Comparison of ENCODE assay signal across 21 cellular contexts in the genomic region with DNA sequence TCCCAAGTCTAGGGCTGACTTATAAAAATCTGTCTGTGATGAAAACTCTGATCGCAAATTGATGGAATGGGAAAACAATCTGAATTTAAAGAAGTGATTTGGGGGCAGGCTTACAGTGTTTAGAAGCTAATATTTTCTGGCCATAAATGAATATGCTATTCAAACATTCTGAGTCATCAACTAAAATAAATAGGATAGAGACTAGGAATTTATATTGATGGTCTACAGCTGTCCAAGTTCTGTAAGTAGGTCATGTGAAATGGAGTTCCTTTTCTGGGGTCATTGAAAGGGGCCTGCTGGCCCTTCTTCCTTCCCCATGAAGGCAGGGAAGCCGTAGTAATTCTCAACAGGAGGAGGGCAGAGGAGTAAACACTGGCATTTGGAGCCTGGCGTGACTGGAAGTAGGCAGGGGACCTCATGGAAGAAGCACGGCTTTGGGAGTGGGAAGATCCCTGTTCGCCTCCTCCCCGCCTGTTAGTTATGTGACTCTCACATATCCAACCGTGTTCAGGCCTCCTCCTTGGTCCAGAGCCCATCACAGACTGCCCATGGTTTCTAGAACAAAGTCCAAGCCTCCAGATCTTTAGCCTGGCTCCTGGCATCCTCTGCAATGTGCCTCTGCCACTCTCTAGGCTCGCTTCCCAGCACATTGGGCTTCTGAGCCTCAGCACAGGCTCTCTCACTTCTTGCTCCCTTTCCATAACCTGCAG. TPM values are rescaled to one million over a fixed set of nuclear protein-coding genes. Genes with fewer than 3 reads are reported as not detected.
A peak's percentile ranks its signal among the peaks of the same experiment; 100 is the strongest.
DNase-seq lines count a peak whose midpoint lies in the region; ATAC-seq and TF ChIP-seq lines count a peak whose summit lies in the region.
"Had no signal": no experiment of that assay in that cellular context is flagged by ENCODE, and none has a peak within 500 bp of the region (broad histone marks: within the 10 kb centered on the region; RNA-seq: fewer than 3 reads in every experiment).

No MANE protein-coding gene starts in this region.

- H3K23ac ChIP-seq in IMR-90 (ENCODE audit: low read depth, low read length) = no peak overlapping the region
- H3K23ac ChIP-seq in neuronal stem cell (ENCODE audit: low read depth, low read length, poor library complexity) = no peak overlapping the region

- H3K9me1 ChIP-seq in IMR-90 (ENCODE audit: insufficient read depth, low read length) = 0 out of 2 replicates have a peak, but pooled peaks cover under 1% of the 10 kb centered on the region

- H3K56ac ChIP-seq in IMR-90 (ENCODE audit: extremely low read depth, insufficient read depth, low read length) = no peak overlapping the region

- H4K20me1 ChIP-seq in IMR-90 (ENCODE audit: insufficient read depth, low read length) = no peaks in the 10 kb centered on the region

- intact Hi-C loops in IMR-90 (cut with micrococcal nuclease) = loop anchor here (10.0 kb wide), 2 partner anchors 75 to 1235 kb away; partner anchors contain the start of gene MSANTD3
- intact Hi-C loops in esophagus muscularis mucosa (cut with DNase I) = loop anchor here (10.0 kb wide), 1 partner anchor 1135 kb away; no protein-coding TSS in a partner anchor
- intact Hi-C loops in transverse colon (cut with DNase I; ENCODE audit: low total_unique reads) = no loop called here

- TF ChIP-seq EP300 in esophagus muscularis mucosa (IDR thresholded peaks at IDR 0.05) = no peak
- no peak for TF ChIP-seq EP300 in transverse colon (IDR thresholded peaks at IDR 0.05; ENCODE audit: low read depth)

- H2BK20ac ChIP-seq in IMR-90 (ENCODE audit: low read depth, low read length) = no peak overlapping the region

- H2AK5ac ChIP-seq in IMR-90 (ENCODE audit: low read depth, low read length) = no peak overlapping the region
- no peak overlapping the region for H2AK5ac ChIP-seq in neuronal stem cell (ENCODE audit: low read depth, low read length)

- TF ChIP-seq POLR2A in IMR-90 (IDR thresholded peaks at IDR 0.05; ENCODE audit: low read depth, low read length) (no peak), esophagus muscularis mucosa (IDR thresholded peaks at IDR 0.05; ENCODE audit: low read depth) (no peak), transverse colon (IDR thresholded peaks at IDR 0.05) (no peak)

- H4K5ac ChIP-seq in IMR-90 (ENCODE audit: low read depth, low read length) = no peak overlapping the region; the same call in 1 of the 2 replicates

- H3K4ac ChIP-seq in IMR-90 (ENCODE audit: low read depth, low read length) (no peak overlapping the region), neuronal stem cell (ENCODE audit: low read length) (no peak overlapping the region)

- H3K9me3 ChIP-seq in IMR-90 (ENCODE audit: control insufficient read depth, insufficient read depth, low read length) (peaks cover 5% of the 10 kb centered on the region), adipocyte (ENCODE audit: control insufficient read depth, low read length) (peaks cover 6% of the 10 kb centered on the region), esophagus muscularis mucosa (no peaks in the 10 kb centered on the region), neuronal stem cell (replicated peaks in 1 of 2; ENCODE audit: control insufficient read depth in 2 of 2, insufficient read depth in 1 of 2, low read depth in 1 of 2, low read length in 2 of 2) (no peaks in the 10 kb centered on the region), transverse colon (no peaks in the 10 kb centered on the region)
- H3K9me3 ChIP-seq: A549, BE2C, SJCRH30 had no signal

- H4K8ac ChIP-seq in IMR-90 (ENCODE audit: low read depth in 2 of 2, low read length in 2 of 2) (peak overlapping the region in 1 of 2 experiments; percentile 3; a peak in 1 of 4 replicates), neuronal stem cell (ENCODE audit: low read depth, low read length) (no peak overlapping the region)

- no peak overlapping the region for H2AFZ ChIP-seq in IMR-90 (replicated peaks; ENCODE audit: low read length, poor library complexity)
- no peak overlapping the region for H2AFZ ChIP-seq in neuronal stem cell (ENCODE audit: low read length)

- H3K9ac ChIP-seq in IMR-90 (ENCODE audit: low read depth, low read length) (no peak overlapping the region), adipocyte (ENCODE audit: low read length) (no peak overlapping the region), neuronal stem cell (ENCODE audit: low read depth, low read length, poor library complexity) (no peak overlapping the region)

- DNase-seq in IMR-90 (peak; percentile 49), adipocyte (ENCODE audit: low read depth) (peak; percentile 29), esophagus muscularis mucosa (ENCODE audit: extremely low spot score) (peak; percentile 75), neuronal stem cell (ENCODE audit: low spot score) (no peak), transverse colon (no peak), pons (ENCODE audit: low spot score) (no peak)
- DNase-seq: BE2C, DMS79 treated with DMSO at 0.1 percent for 48 hours, KBM-7, NCI-H1092 treated with DMSO at 0.1 percent for 48 hours, NCI-H1436 treated with DMSO at 0.1 percent for 48 hours, NCI-H2029, NCI-H226, NCI-H510A treated with DMSO at 0.1 percent for 48 hours, NCI-H774, SJCRH30 had no signal

- TF ChIP-seq RAD21 in IMR-90 (IDR thresholded peaks at IDR 0.05; ENCODE audit: low read length) = no peak

- H3K4me2 ChIP-seq in IMR-90 (ENCODE audit: low read depth, low read length) = no peak overlapping the region; the same call in 1 of the 2 replicates
- no peak overlapping the region for H3K4me2 ChIP-seq in neuronal stem cell (ENCODE audit: insufficient read depth, low read length, poor library complexity, severe bottlenecking)
- H3K4me2 ChIP-seq: A549 had no signal

- H3K36me3 ChIP-seq in IMR-90 (ENCODE audit: control insufficient read depth, insufficient read depth, low read length) = no peaks in the 10 kb centered on the region
- no peaks in the 10 kb centered on the region for H3K36me3 ChIP-seq in adipocyte (ENCODE audit: control insufficient read depth, insufficient read depth, low read length, severe bottlenecking)
- H3K36me3 ChIP-seq in esophagus muscularis mucosa = no peaks in the 10 kb centered on the region
- no peaks in the 10 kb centered on the region for H3K36me3 ChIP-seq in neuronal stem cell (replicated peaks in 1 of 2; ENCODE audit: control insufficient read depth in 2 of 2, insufficient read depth in 2 of 2, low read length in 2 of 2)
- H3K36me3 ChIP-seq in transverse colon = no peaks in the 10 kb centered on the region
- H3K36me3 ChIP-seq: BE2C, SJCRH30 had no signal

- CTCF ChIA-PET in IMR-90 (lab: Yijun Ruan, JAX) = no interaction called here

- peak; percentile 64 for ATAC-seq in IMR-90 (ENCODE audit: low read depth)
- no peak for ATAC-seq in HG02840 (IDR thresholded peaks at IDR 0.05; ENCODE audit: low FRiP score, unreplicated experiment)
- ATAC-seq in HG02763 (IDR thresholded peaks at IDR 0.05; ENCODE audit: unreplicated experiment) = no peak
- ATAC-seq: A549, GM12878, HepG2 had no signal

- H3K27ac ChIP-seq in IMR-90 (ENCODE audit: insufficient read depth, low read length) = no peak overlapping the region; the same call in 1 of the 2 replicates
- H3K27ac ChIP-seq in esophagus muscularis mucosa (replicated peaks in 1 of 4) = no peak overlapping the region
- no peak overlapping the region for H3K27ac ChIP-seq in neuronal stem cell (replicated peaks; ENCODE audit: low read length)
- no peak overlapping the region for H3K27ac ChIP-seq in transverse colon
- H3K27ac ChIP-seq: A549, SJCRH30 had no signal

- H3K4me3 ChIP-seq in IMR-90 (ENCODE audit: insufficient read depth, low read depth, low read length) (no peak overlapping the region), adipocyte (ENCODE audit: low read length) (no peak overlapping the region), esophagus muscularis mucosa (no peak overlapping the region), neuronal stem cell (ENCODE audit: low read length in 2 of 2) (no peak overlapping the region), transverse colon (no peak overlapping the region)
- H3K4me3 ChIP-seq: A549, GM12878, SJCRH30 had no signal

- WGBS in IMR-90 (ENCODE audit: extremely low coverage in 2 of 2, insufficient read length in 1 of 2), 2 experiments = 72% methylated on average over 5 of the region's 8 CpGs; no CpG with 5 or more reads in 1 of the 2 experiments
- 75% methylated on average over 8 of the region's 8 CpGs for WGBS in esophagus muscularis mucosa
- WGBS in neuronal stem cell (ENCODE audit: extremely low coverage in 2 of 2, insufficient read length in 2 of 2, insufficient replicate concordance in 1 of 2), 2 donors = no CpG with 5 or more reads among the region's 8 CpGs
- WGBS in transverse colon (ENCODE audit: low coverage in 1 of 2), 2 donors = 73 to 79% methylated on average over 6 to 8 of the region's 8 CpGs

- H2BK15ac ChIP-seq in IMR-90 (ENCODE audit: low read depth, low read length) (no peak overlapping the region), neuronal stem cell (ENCODE audit: low read length) (no peak overlapping the region)

- H3K79me1 ChIP-seq in IMR-90 (ENCODE audit: low read depth in 1 of 2, low read length in 2 of 2) = no peaks in the 10 kb centered on the region
- no peaks in the 10 kb centered on the region for H3K79me1 ChIP-seq in neuronal stem cell (ENCODE audit: low read depth, low read length)

- no peak overlapping the region for H2BK120ac ChIP-seq in IMR-90 (ENCODE audit: low read depth, low read length)
- H2BK120ac ChIP-seq in neuronal stem cell (ENCODE audit: low read depth, low read length) = no peak overlapping the region

- no peak overlapping the region for H2BK12ac ChIP-seq in neuronal stem cell (ENCODE audit: low read length)

- no TSS peak for BruUV-seq in IMR-90 (replicated peaks; lab: Mats Ljungman, UMichigan)

- no peak overlapping the region for H2BK5ac ChIP-seq in IMR-90 (ENCODE audit: low read depth, low read length, poor library complexity, severe bottlenecking)
- peak overlapping the region; percentile 42 for H2BK5ac ChIP-seq in neuronal stem cell (ENCODE audit: low read length)

- TF ChIP-seq CTCF in IMR-90 (conservative IDR thresholded peaks at IDR 0.05; ENCODE audit: low read depth, low read length) (no peak), esophagus muscularis mucosa (IDR thresholded peaks at IDR 0.05) (no peak), transverse colon (IDR thresholded peaks at IDR 0.05) (no peak)

- H4K91ac ChIP-seq in IMR-90 (ENCODE audit: insufficient read depth, low read depth, low read length) (no peak overlapping the region), neuronal stem cell (ENCODE audit: low read depth, low read length, poor library complexity) (no peak overlapping the region)

- in situ Hi-C loops in IMR-90 (cut with MboI; ENCODE audit: low sequenced_read_pairs) (loop anchor here (10.0 to 25.0 kb wide), 4 partner anchors 615 to 1397 kb away; partner anchors contain the start of gene CAVIN4), transverse colon (cut with MboI; ENCODE audit: low pct_ligation_motif_present in 1 of 4, low pct_unique_long_range_greater_than_20kb in 1 of 4, low sequenced_read_pairs in 3 of 4) (loop anchor here in 1 of 4 donors (25.0 kb wide), 1 partner anchor 822 kb away; no protein-coding TSS in a partner anchor)

- H3K27me3 ChIP-seq in IMR-90 (ENCODE audit: control insufficient read depth, insufficient read depth, low read length) (peaks cover 8% of the 10 kb centered on the region), adipocyte (replicated peaks; ENCODE audit: control insufficient read depth, insufficient read depth, low read length) (peaks cover 37% of the 10 kb centered on the region), esophagus muscularis mucosa (no peaks in the 10 kb centered on the region), neuronal stem cell (ENCODE audit: control insufficient read depth in 3 of 3, insufficient read depth in 3 of 3, low read depth in 1 of 3, low read length in 3 of 3) (peaks cover 0 to 15% (median 0%) of the 10 kb centered on the region in 3 experiments), transverse colon (no peaks in the 10 kb centered on the region)
- H3K27me3 ChIP-seq: BE2C, SJCRH30 had no signal

- no peak overlapping the region for H2AK9ac ChIP-seq in IMR-90 (replicated peaks; ENCODE audit: low read depth, low read length, poor library complexity)

- POLR2A ChIA-PET in IMR-90 (lab: Charles Lee; ENCODE audit: unreplicated experiment) = no interaction called here

- dilution Hi-C loops in IMR-90 (cut with HindIII; ENCODE audit: low sequenced_read_pairs, unreplicated experiment) = no loop called here

- H3K4me1 ChIP-seq in IMR-90 (ENCODE audit: control insufficient read depth, insufficient read depth, low read length) (peaks cover 6% of the 10 kb centered on the region), adipocyte (ENCODE audit: control insufficient read depth, insufficient read depth, low read length) (peaks cover 12% of the 10 kb centered on the region), esophagus muscularis mucosa (peaks cover 2 to 3% (median 2%) of the 10 kb centered on the region in 4 donors), neuronal stem cell (ENCODE audit: control insufficient read depth in 2 of 2, insufficient read depth in 1 of 2, low read depth in 1 of 2, low read length in 2 of 2) (peaks cover 0 to under 1% of the 10 kb centered on the region in 2 donors), transverse colon (peaks cover 0 to 2% (median under 1%) of the 10 kb centered on the region in 4 donors)
- H3K4me1 ChIP-seq: A549 had no signal

- no peak overlapping the region for H3K14ac ChIP-seq in IMR-90 (replicated peaks; ENCODE audit: low read depth, low read length)
- no peak overlapping the region for H3K14ac ChIP-seq in neuronal stem cell (ENCODE audit: low read length)

- H3K18ac ChIP-seq in IMR-90 (ENCODE audit: low read depth, low read length) (peak overlapping the region; percentile 1; the same call in 1 of the 2 replicates), neuronal stem cell (ENCODE audit: low read length) (no peak overlapping the region)

RNA-seq across cellular contexts. Expression of gene ALG2, which starts 31.7 kb away (rescaled TPM):
- total RNA-seq in IMR-90 (2012; rRNA removed) = 33.9 and 38.4 TPM in 2 replicates
- polyA plus RNA-seq in IMR-90 (2012; rRNA removed) = 35.1 and 36.4 TPM in 2 replicates
- polyA plus RNA-seq in IMR-90 (2012; cell fraction: cytosol; rRNA removed) = 28.1 and 31.3 TPM in 2 replicates
- polyA plus RNA-seq in IMR-90 (2012; cell fraction: nucleus; rRNA removed; ENCODE audit: low replicate concordance) = 20.4 and 43.6 TPM in 2 replicates
- 10 to 100 TPM; 19.5 to 33.4 (median 26.2) TPM for total RNA-seq in esophagus muscularis mucosa
- polyA plus RNA-seq in neuronal stem cell (2013, experiment 1 of 2) = 18.1 TPM
- 17.7 TPM for polyA plus RNA-seq in neuronal stem cell (2013, experiment 2 of 2)
- 10 to 100 TPM in 3 of 4 donors, 1 to 10 TPM in 1; 7.9 to 38.4 (median 22.3) TPM for total RNA-seq in transverse colon

RNA-seq across cellular contexts. Expression of gene SEC61B, which starts 32.0 kb away (rescaled TPM):
- total RNA-seq in IMR-90 (2012; rRNA removed) = 180 and 184 TPM in 2 replicates
- polyA plus RNA-seq in IMR-90 (2012; rRNA removed) = 281 and 285 TPM in 2 replicates
- polyA plus RNA-seq in IMR-90 (2012; cell fraction: cytosol; rRNA removed) = 432 and 436 TPM in 2 replicates
- 116 and 149 TPM in 2 replicates for polyA plus RNA-seq in IMR-90 (2012; cell fraction: nucleus; rRNA removed; ENCODE audit: low replicate concordance)
- total RNA-seq in esophagus muscularis mucosa = 10 to 100 TPM; 53.6 to 67.9 (median 62.9) TPM
- 363 TPM for polyA plus RNA-seq in neuronal stem cell (2013, experiment 1 of 2)
- polyA plus RNA-seq in neuronal stem cell (2013, experiment 2 of 2) = 364 TPM
- 10 to 100 TPM; 10.1 to 72.5 (median 42.0) TPM for total RNA-seq in transverse colon

Comparison
In these comparisons a context has a peak if more than half of its experiments do, and no peak if none do; other contexts are left out.
1. DNase-seq: peak in IMR-90 (single experiment), adipocyte (single experiment) and esophagus muscularis mucosa (single experiment); none in neuronal stem cell (single experiment), transverse colon (single experiment) and pons (single experiment).